Comparison of ENCODE assay signal across 2 cellular contexts in genomic region chr11:992577-992976, GRCh38.
TF ChIP-seq lines count a peak whose summit lies in the region.

No MANE protein-coding gene starts in this region.

TF ChIP-seq in WTC11, 78 proteins besides CTCF, POLR2A, EP300 and RAD21:
- TF ChIP-seq USF1 (CRISPR knock-in tag; IDR thresholded peaks at IDR 0.05) (no peak), SP1 (CRISPR knock-in tag; conservative IDR thresholded peaks at IDR 0.05) (no peak), IRF1 (CRISPR knock-in tag; IDR thresholded peaks at IDR 0.05) (no peak), ATF1 (CRISPR knock-in tag; IDR thresholded peaks at IDR 0.05) (no peak), CBFB (CRISPR knock-in tag; IDR thresholded peaks at IDR 0.05; ENCODE audit: low read depth) (no peak), ZNF396 (CRISPR knock-in tag; IDR thresholded peaks at IDR 0.05; ENCODE audit: borderline replicate concordance) (no peak), KAT7 (CRISPR knock-in tag; IDR thresholded peaks at IDR 0.05; ENCODE audit: borderline replicate concordance) (no peak), SMAD4 (CRISPR knock-in tag; IDR thresholded peaks at IDR 0.05) (no peak), ESRRA (CRISPR knock-in tag; IDR thresholded peaks at IDR 0.05; ENCODE audit: borderline replicate concordance) (no peak)

TF ChIP-seq in H1, 55 proteins besides CTCF, POLR2A, EP300 and RAD21:
- TF ChIP-seq SRF (IDR thresholded peaks at IDR 0.05; ENCODE audit: low read depth, low read length) (no peak), JUN (IDR thresholded peaks at IDR 0.05; ENCODE audit: low read depth, low read length) (no peak), TEAD4 (IDR thresholded peaks at IDR 0.05; ENCODE audit: low read depth, low read length) (no peak), CHD2 (IDR thresholded peaks at IDR 0.05; ENCODE audit: low read length) (no peak), ATF2 (IDR thresholded peaks at IDR 0.05; ENCODE audit: low read length) (no peak), CHD7 (IDR thresholded peaks at IDR 0.05; ENCODE audit: insufficient replicate concordance, low read length) (no peak), GTF2F1 (IDR thresholded peaks at IDR 0.05; ENCODE audit: borderline replicate concordance, low read depth, low read length) (no peak), TAF7 (optimal IDR thresholded peaks at IDR 0.05; ENCODE audit: borderline replicate concordance, low read depth, low read length) (no peak)
